11 cellular contexts compared by ENCODE assay signal in the genomic region with DNA sequence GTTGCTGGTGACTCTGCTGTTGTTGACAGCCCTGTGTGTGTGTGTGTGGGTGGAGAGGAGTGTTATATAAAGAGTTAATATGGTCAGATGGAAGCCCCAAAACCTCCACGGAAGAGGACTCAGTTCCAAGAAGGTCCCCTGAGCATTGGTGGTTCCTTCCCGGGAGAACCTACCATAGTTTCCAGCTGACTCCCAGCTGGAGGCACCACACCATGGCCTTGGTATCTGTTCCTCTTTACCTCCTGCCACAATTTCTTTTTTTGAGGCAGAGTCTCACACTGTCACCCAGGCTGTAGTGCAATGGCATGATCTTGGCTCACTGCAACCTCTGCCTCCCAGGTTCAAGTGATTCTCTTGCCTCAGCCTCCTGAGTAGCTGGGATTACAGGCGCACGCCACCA. TPM values are rescaled to one million over a fixed set of nuclear protein-coding genes. Genes with fewer than 3 reads are reported as not detected.
DNase-seq lines count a peak whose midpoint lies in the region; ATAC-seq and TF ChIP-seq lines count a peak whose summit lies in the region.
"Had no signal": no experiment of that assay in that cellular context is flagged by ENCODE, and none has a peak within 500 bp of the region (broad histone marks: within the 10 kb centered on the region; RNA-seq: fewer than 3 reads in every experiment).

No MANE protein-coding gene starts in this region.

- no peaks in the 10 kb centered on the region for H3K27me3 Mint-ChIP-seq in dendritic cell treated with granulocyte-macrophage colony-stimulating factor and Interleukin-4, amounts not matched to agents 40 ng/mL and 50 ng/mL, for 4 days
- peaks cover under 1% of the 10 kb centered on the region for H3K27me3 Mint-ChIP-seq in chondrocyte (ENCODE audit: low read depth)

- no peak for TF ChIP-seq CTCF in chondrocyte (IDR thresholded peaks at IDR 0.05)

- peaks cover 60% of the 10 kb centered on the region for H3K4me1 Mint-ChIP-seq in dendritic cell treated with granulocyte-macrophage colony-stimulating factor and Interleukin-4, amounts not matched to agents 40 ng/mL and 50 ng/mL, for 4 days (ENCODE audit: low read depth)
- peaks cover 3% of the 10 kb centered on the region for H3K4me1 Mint-ChIP-seq in chondrocyte (ENCODE audit: low read depth)

- TF ChIP-seq POLR2A in GM18505 (IDR thresholded peaks at IDR 0.05; ENCODE audit: borderline replicate concordance, extremely low read depth, insufficient read depth, insufficient read length), result no peak

- peak overlapping the region; percentile 91 for H3K27ac Mint-ChIP-seq in dendritic cell treated with granulocyte-macrophage colony-stimulating factor and Interleukin-4, amounts not matched to agents 40 ng/mL and 50 ng/mL, for 4 days
- H3K27ac Mint-ChIP-seq in chondrocyte (ENCODE audit: unreplicated experiment), result no peak overlapping the region

- ATAC-seq in GM18505 (IDR thresholded peaks at IDR 0.05; ENCODE audit: unreplicated experiment) (peak; percentile 40), GM21528 (IDR thresholded peaks at IDR 0.05; ENCODE audit: low FRiP score, unreplicated experiment) (peak; percentile 29), HG03521 (IDR thresholded peaks at IDR 0.05; ENCODE audit: unreplicated experiment) (peak; percentile 34)

- DNase-seq in activated effector memory CD4-positive, alpha-beta T cell treated with Interleukin-2 at 50 U/mL for 16 hours, result no peak
- no peak for DNase-seq in NCI-H2107 (lab: John Stamatoyannopoulos, UW)
- DNase-seq in chondrocyte (ENCODE audit: low spot score), result no peak
- DNase-seq in NCI-H1092 (lab: John Stamatoyannopoulos, UW), result no peak
- DNase-seq: activated CD8-positive, alpha-beta memory T cell treated with anti-CD3 and anti-CD28 coated beads, Interleukin-2, amount 50 U/mL, for 48 hours; H7; ovary had no signal

- peak overlapping the region; percentile 33 for H3K4me3 Mint-ChIP-seq in dendritic cell treated with granulocyte-macrophage colony-stimulating factor and Interleukin-4, amounts not matched to agents 40 ng/mL and 50 ng/mL, for 4 days
- H3K4me3 Mint-ChIP-seq in chondrocyte (ENCODE audit: unreplicated experiment), result no peak overlapping the region

- H3K36me3 Mint-ChIP-seq in dendritic cell treated with granulocyte-macrophage colony-stimulating factor and Interleukin-4, amounts not matched to agents 40 ng/mL and 50 ng/mL, for 4 days (ENCODE audit: low read depth), result no peaks in the 10 kb centered on the region
- H3K36me3 Mint-ChIP-seq in chondrocyte (ENCODE audit: low read depth), result no peaks in the 10 kb centered on the region

- intact Hi-C loops in dendritic cell treated with granulocyte-macrophage colony-stimulating factor and Interleukin-4, amounts not matched to agents 40 ng/mL and 50 ng/mL, for 4 days (cut with micrococcal nuclease), result loop anchor here (2.0 to 5.0 kb wide), 2 partner anchors 16 to 62 kb away; a partner anchor contains a TSS

- peaks cover 15% of the 10 kb centered on the region for H3K9me3 Mint-ChIP-seq in dendritic cell treated with granulocyte-macrophage colony-stimulating factor and Interleukin-4, amounts not matched to agents 40 ng/mL and 50 ng/mL, for 4 days
- no peaks in the 10 kb centered on the region for H3K9me3 Mint-ChIP-seq in chondrocyte (ENCODE audit: low read depth)

RNA-seq across cellular contexts. Expression of a gene that starts 15.9 kb away (rescaled TPM):
- total RNA-seq in chondrocyte, result 2.4 to 5.1 TPM (median 2.9 TPM) in 3 replicates
